ENCODE assay signal across 20 cellular contexts in the genomic region with DNA sequence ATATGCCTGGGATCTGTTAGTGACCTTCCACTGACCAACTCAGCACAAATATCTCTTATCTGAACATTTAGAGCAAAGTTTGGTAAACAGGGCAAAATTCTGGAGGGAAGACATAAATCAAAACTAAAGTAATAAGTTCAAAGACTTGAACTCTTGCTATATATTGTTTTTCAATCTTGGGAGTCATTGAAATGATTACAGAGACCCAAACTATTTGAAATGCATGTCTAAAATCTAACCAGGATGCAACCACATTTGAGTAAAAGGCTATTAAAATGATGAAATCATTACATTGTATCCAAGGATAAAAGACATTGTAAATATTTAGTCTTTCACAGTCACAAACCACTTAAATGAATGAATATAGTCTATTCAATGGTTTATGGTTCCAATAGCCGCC.
DNase-seq lines count a peak whose midpoint lies in the region; ATAC-seq and TF ChIP-seq lines count a peak whose summit lies in the region.
"Had no signal": no experiment of that assay in that cellular context is flagged by ENCODE, and none has a peak within 500 bp of the region (broad histone marks: within the 10 kb centered on the region; RNA-seq: fewer than 3 reads in every experiment).

No MANE protein-coding gene starts in this region.

- no peaks in the 10 kb centered on the region for H3K27me3 Mint-ChIP-seq in mesothelial cell of epicardium (ENCODE audit: low read depth)
- H3K27me3 Mint-ChIP-seq: B cell had no signal

- TF ChIP-seq CTCF in mesothelial cell of epicardium (IDR thresholded peaks at IDR 0.05; ENCODE audit: unreplicated experiment) (no peak), left lung (IDR thresholded peaks at IDR 0.05) (no peak)

- peaks cover 10% of the 10 kb centered on the region for H3K4me1 Mint-ChIP-seq in mesothelial cell of epicardium
- H3K4me1 Mint-ChIP-seq: B cell, H9 had no signal

- no peaks in the 10 kb centered on the region for H3K36me3 ChIP-seq in left lung

- H3K36me3 Mint-ChIP-seq in mesothelial cell of epicardium = no peaks in the 10 kb centered on the region

- no peak overlapping the region for H3K27ac Mint-ChIP-seq in mesothelial cell of epicardium
- H3K27ac Mint-ChIP-seq: B cell, H9 had no signal

- no peaks in the 10 kb centered on the region for H3K9me3 ChIP-seq in left lung

- H3K4me3 Mint-ChIP-seq in mesothelial cell of epicardium = no peak overlapping the region
- H3K4me3 Mint-ChIP-seq: B cell, H9 had no signal

- H3K27ac ChIP-seq in left lung = no peak overlapping the region
- H3K27ac ChIP-seq: KMS-11, PC-9 had no signal

- H3K4me3 ChIP-seq in left lung = no peak overlapping the region
- H3K4me3 ChIP-seq: GM12878, PC-9 had no signal

- ATAC-seq in left lung = no peak
- ATAC-seq: GM12878 had no signal

- H3K9me3 Mint-ChIP-seq in mesothelial cell of epicardium = no peaks in the 10 kb centered on the region
- H3K9me3 Mint-ChIP-seq: H9 had no signal

- H3K27me3 ChIP-seq in left lung = no peaks in the 10 kb centered on the region

- intact Hi-C loops in left lung (cut with DNase I) = no loop called here

- DNase-seq in NCI-H1092 treated with DMSO at 0.1 percent for 48 hours (lab: John Stamatoyannopoulos, UW) = peak; percentile 1
- no peak for DNase-seq in NCI-H1092 (lab: John Stamatoyannopoulos, UW)
- DNase-seq in DMS153 treated with DMSO at 0.1 percent for 48 hours (lab: John Stamatoyannopoulos, UW; ENCODE audit: unreplicated experiment) = peak; percentile 60
- DNase-seq in NCI-H69 (lab: John Stamatoyannopoulos, UW) = peak; percentile 58
- peak; percentile 7 for DNase-seq in kidney tubule cell (ENCODE audit: low spot score)
- no peak for DNase-seq in hypothalamus (lab: John Stamatoyannopoulos, UW)
- no peak for DNase-seq in mesothelial cell of epicardium (ENCODE audit: low spot score in 2 of 2, unreplicated experiment in 2 of 2)
- no peak for DNase-seq in left lung
- DNase-seq: 8988T, DMS 273 treated with DMSO at 0.1 percent for 48 hours, EL, H9, NCI-H1105, NCI-H187, NCI-H2227 treated with DMSO at 0.1 percent for 48 hours, NCI-H526 treated with DMSO at 0.1 percent for 48 hours, PC-9 had no signal

- H3K4me1 ChIP-seq in left lung = no peaks in the 10 kb centered on the region

Comparison
In these comparisons a context has a peak if more than half of its experiments do, and no peak if none do; other contexts are left out.
1. DNase-seq: peak in NCI-H1092 treated with DMSO at 0.1 percent for 48 hours (single experiment), DMS153 treated with DMSO at 0.1 percent for 48 hours (single experiment), NCI-H69 (single experiment) and kidney tubule cell (single experiment); none in NCI-H1092 (single experiment), hypothalamus (0 of 51), mesothelial cell of epicardium (0 of 2) and left lung (0 of 2).